1 cellular context compared by ENCODE assay signal in genomic region chr13:32022292-32022691, GRCh38.
TF ChIP-seq lines count a peak whose summit lies in the region.

No MANE protein-coding gene starts in this region.

TF ChIP-seq in SK-N-SH treated with all-trans-retinoic acid at 6 μM for 48 hours, 23 proteins besides CTCF, POLR2A, EP300 and RAD21 (continued from another document):
- TF ChIP-seq TSHZ2 (CRISPR knock-in tag; IDR thresholded peaks at IDR 0.05) (no peak), ISL1 (CRISPR knock-in tag; IDR thresholded peaks at IDR 0.05) (no peak), ARNTL (CRISPR knock-in tag; IDR thresholded peaks at IDR 0.05; ENCODE audit: borderline replicate concordance, low read depth) (no peak), OSR1 (CRISPR knock-in tag; IDR thresholded peaks at IDR 0.05) (no peak), ZNF70 (CRISPR knock-in tag; IDR thresholded peaks at IDR 0.05) (no peak), GLIS3 (CRISPR knock-in tag; IDR thresholded peaks at IDR 0.05) (no peak), PATZ1 (CRISPR knock-in tag; IDR thresholded peaks at IDR 0.05; ENCODE audit: borderline replicate concordance) (no peak)
